In the genomic region with DNA sequence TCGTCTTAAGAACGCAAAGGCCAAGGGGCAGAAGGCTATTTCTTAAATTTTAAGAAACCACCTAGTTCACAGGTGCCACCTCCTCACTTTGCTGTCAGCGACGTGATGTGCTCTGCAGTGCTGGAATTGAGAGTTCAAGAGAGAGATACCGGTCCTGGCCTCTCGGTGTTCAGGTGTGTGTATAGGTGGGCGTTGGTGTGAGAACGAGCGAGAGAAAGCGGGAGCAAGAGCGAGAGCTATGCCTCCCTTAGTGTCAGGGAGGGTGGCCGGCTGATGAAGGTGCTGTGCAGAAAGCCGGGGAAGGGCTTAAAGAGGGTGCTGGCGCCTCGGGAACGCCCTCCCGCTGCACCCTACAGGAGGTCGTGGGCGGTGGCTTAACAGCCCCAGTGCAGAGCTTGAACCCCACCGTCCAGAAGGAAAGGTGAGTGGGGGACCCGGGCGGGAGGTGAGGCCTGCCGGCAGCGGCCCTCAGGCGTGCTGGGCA, we compare ENCODE assay signal across 8 cellular contexts.
DNase-seq lines count a peak whose midpoint lies in the region; ATAC-seq and TF ChIP-seq lines count a peak whose summit lies in the region.

No MANE protein-coding gene starts in this region.

- peaks cover 54% of the 10 kb centered on the region for H3K27me3 ChIP-seq in CD4-positive, alpha-beta memory T cell (ENCODE audit: insufficient read depth, low read length)
- peaks cover 66% of the 10 kb centered on the region for H3K27me3 ChIP-seq in HUES48 (ENCODE audit: control insufficient read depth, insufficient read depth, low read length)

- H3K4me3 Mint-ChIP-seq in CD4-positive, alpha-beta memory T cell: peak overlapping the region; percentile 69 to 85 (median 78)
- peak overlapping the region; percentile 67 for H3K4me3 Mint-ChIP-seq in natural killer cell

- H3K27ac ChIP-seq in CD4-positive, alpha-beta memory T cell (ENCODE audit: low read depth, low read length): no peak overlapping the region
- H3K27ac ChIP-seq in HUES48 (ENCODE audit: low read depth, low read length): no peak overlapping the region

- no peak overlapping the region for H3K27ac Mint-ChIP-seq in CD4-positive, alpha-beta memory T cell
- no peak overlapping the region for H3K27ac Mint-ChIP-seq in natural killer cell

- peak overlapping the region in 1 of 2 donors; percentile 31 for H3K4me3 ChIP-seq in CD4-positive, alpha-beta memory T cell (ENCODE audit: low read length in 2 of 2)
- H3K4me3 ChIP-seq in HUES48 (ENCODE audit: low read depth, low read length): peak overlapping the region; percentile 83
- H3K4me3 ChIP-seq in astrocyte of the cerebellum (ENCODE audit: low read depth, low read length): peak overlapping the region; percentile 31

- TF ChIP-seq CTCF in astrocyte of the cerebellum (IDR thresholded peaks at IDR 0.05; ENCODE audit: low read depth, low read length, missing control alignments): peak; percentile 1
- no peak for TF ChIP-seq CTCF in natural killer cell (IDR thresholded peaks at IDR 0.05)

- ATAC-seq in natural killer cell (peak in 1 of 3 donors; percentile 12), left lobe of liver (no peak), GM18858 (IDR thresholded peaks at IDR 0.05; ENCODE audit: unreplicated experiment) (no peak)

- H3K4me1 ChIP-seq in CD4-positive, alpha-beta memory T cell (ENCODE audit: insufficient read depth, low read length): peaks cover 44% of the 10 kb centered on the region
- H3K4me1 ChIP-seq in HUES48 (ENCODE audit: control insufficient read depth, insufficient read depth, low read length): peaks cover 15% of the 10 kb centered on the region

- H3K9me3 Mint-ChIP-seq in CD4-positive, alpha-beta memory T cell: peaks cover 0 to 26% (median 20%) of the 10 kb centered on the region in 8 donors
- H3K9me3 Mint-ChIP-seq in natural killer cell: peaks cover 5% of the 10 kb centered on the region in 2 donors

- DNase-seq in CD4-positive, alpha-beta memory T cell: no peak
- no peak for DNase-seq in astrocyte of the cerebellum (ENCODE audit: low read depth)
- DNase-seq in natural killer cell: no peak
- DNase-seq in left lobe of liver (ENCODE audit: low spot score): no peak
- DNase-seq in AML-193 (lab: John Stamatoyannopoulos, UW): no peak
- DNase-seq in DMS 273 (lab: John Stamatoyannopoulos, UW; ENCODE audit: unreplicated experiment): no peak

- H3K9ac ChIP-seq in HUES48 (ENCODE audit: low read depth, low read length): no peak overlapping the region

- POLR2A ChIA-PET in CD4-positive, alpha-beta memory T cell (lab: Charles Lee; ENCODE audit: partially characterized antibody): no interaction called here

- in situ Hi-C loops in astrocyte of the cerebellum (cut with HindIII; ENCODE audit: low sequenced_read_pairs): no loop called here

- H3K9me3 ChIP-seq in CD4-positive, alpha-beta memory T cell (ENCODE audit: control insufficient read depth in 1 of 2, low read length in 2 of 2): no peaks in the 10 kb centered on the region
- H3K9me3 ChIP-seq in HUES48 (ENCODE audit: control insufficient read depth, insufficient read depth, low read length): no peaks in the 10 kb centered on the region

- intact Hi-C loops in CD4-positive, alpha-beta memory T cell (cut with micrococcal nuclease): no loop called here
- intact Hi-C loops in natural killer cell (cut with micrococcal nuclease): no loop called here

- H3K36me3 ChIP-seq in CD4-positive, alpha-beta memory T cell (ENCODE audit: insufficient read depth, low read length): no peaks in the 10 kb centered on the region
- no peaks in the 10 kb centered on the region for H3K36me3 ChIP-seq in HUES48 (ENCODE audit: control insufficient read depth, insufficient read depth, low read length)

- peaks cover 59 to 63% of the 10 kb centered on the region in 2 donors for H3K27me3 Mint-ChIP-seq in CD4-positive, alpha-beta memory T cell
- H3K27me3 Mint-ChIP-seq in natural killer cell (ENCODE audit: low read depth in 2 of 2): peaks cover 70 to 72% of the 10 kb centered on the region in 2 donors

- H3K36me3 Mint-ChIP-seq in CD4-positive, alpha-beta memory T cell: peaks cover 0 to 4% of the 10 kb centered on the region in 2 donors
- H3K36me3 Mint-ChIP-seq in natural killer cell: peaks cover 11% of the 10 kb centered on the region

- CTCF ChIA-PET in CD4-positive, alpha-beta memory T cell (lab: Charles Lee; ENCODE audit: partially characterized antibody): no interaction called here

- peaks cover 26 to 43% (median 39%) of the 10 kb centered on the region in 4 donors for H3K4me1 Mint-ChIP-seq in CD4-positive, alpha-beta memory T cell
- H3K4me1 Mint-ChIP-seq in natural killer cell: peaks cover 12 to 41% of the 10 kb centered on the region in 2 donors
